ENCODE assay signal across 1 cellular context in genomic region chr2:3465844-3466481, GRCh38.
TF ChIP-seq lines count a peak whose summit lies in the region.

No MANE protein-coding gene starts in this region.

TF ChIP-seq in HepG2, 621 proteins besides CTCF, POLR2A, EP300 and RAD21 (continued from another document and continues in another):
- TF ChIP-seq FIP1L1 (IDR thresholded peaks at IDR 0.05; ENCODE audit: borderline replicate concordance, insufficient read depth, low read depth, low read length) (no peak), ZNF724P (CRISPR knock-in tag; IDR thresholded peaks at IDR 0.05; ENCODE audit: borderline replicate concordance) (peak; percentile 78; the same call in 1 of the 2 replicates), MTF1 (CRISPR knock-in tag; IDR thresholded peaks at IDR 0.05) (no peak), ZSCAN31 (CRISPR knock-in tag; IDR thresholded peaks at IDR 0.05; ENCODE audit: low read depth) (no peak), ZBTB7A (CRISPR knock-in tag; IDR thresholded peaks at IDR 0.05) (peak; percentile 94), SMAD9 (CRISPR knock-in tag; IDR thresholded peaks at IDR 0.05) (no peak), ZFP36L2 (CRISPR knock-in tag; IDR thresholded peaks at IDR 0.05) (no peak), IRX3 (CRISPR knock-in tag; IDR thresholded peaks at IDR 0.05; ENCODE audit: borderline replicate concordance, low read depth) (no peak), ZNF598 (CRISPR knock-in tag; IDR thresholded peaks at IDR 0.05; ENCODE audit: borderline replicate concordance) (peak; percentile 91), SOX5 (CRISPR knock-in tag; IDR thresholded peaks at IDR 0.05; ENCODE audit: borderline replicate concordance) (peak; percentile 85), ZNF510 (CRISPR knock-in tag; IDR thresholded peaks at IDR 0.05; ENCODE audit: low read depth) (peak; percentile 53; the same call in 1 of the 2 replicates), ZNF496 (CRISPR knock-in tag; IDR thresholded peaks at IDR 0.05; ENCODE audit: insufficient replicate concordance) (no peak), HDAC1 (CRISPR knock-in tag; IDR thresholded peaks at IDR 0.05) (peak; percentile 88), PBX2 (CRISPR knock-in tag; IDR thresholded peaks at IDR 0.05) (peak; percentile 84), RFX3 (CRISPR knock-in tag; IDR thresholded peaks at IDR 0.05) (no peak), ZMYM3 (CRISPR knock-in tag; IDR thresholded peaks at IDR 0.05) (peak; percentile 92), BCL6 (CRISPR knock-in tag; IDR thresholded peaks at IDR 0.05) (peak; percentile 98), MLLT10 (CRISPR knock-in tag; IDR thresholded peaks at IDR 0.05) (no peak), ZNF354B (CRISPR knock-in tag; IDR thresholded peaks at IDR 0.05) (no peak), ZNF451 (CRISPR knock-in tag; IDR thresholded peaks at IDR 0.05) (no peak; the same call in 1 of the 2 replicates), PRDM10 (CRISPR knock-in tag; IDR thresholded peaks at IDR 0.05; ENCODE audit: low read depth) (no peak), TRIM22 (IDR thresholded peaks at IDR 0.05) (no peak), ZBTB2 (CRISPR knock-in tag; IDR thresholded peaks at IDR 0.05; ENCODE audit: low read depth) (no peak; the same call in 1 of the 2 replicates), TARDBP (CRISPR knock-in tag; IDR thresholded peaks at IDR 0.05) (peak; percentile 69; the same call in 1 of the 2 replicates), NCOA2 (CRISPR knock-in tag; IDR thresholded peaks at IDR 0.05) (peak; percentile 95), FOXA3 (CRISPR knock-in tag; IDR thresholded peaks at IDR 0.05) (peak; percentile 77), ZNF773 (CRISPR knock-in tag; IDR thresholded peaks at IDR 0.05; ENCODE audit: borderline replicate concordance) (no peak), ARID2 (CRISPR knock-in tag; IDR thresholded peaks at IDR 0.05; ENCODE audit: borderline replicate concordance) (no peak), ZNF230 (CRISPR knock-in tag; IDR thresholded peaks at IDR 0.05) (peak; percentile 57; the same call in 1 of the 2 replicates), HOXA3 (CRISPR knock-in tag; IDR thresholded peaks at IDR 0.05) (peak; percentile 92), FOSL1 (CRISPR knock-in tag; IDR thresholded peaks at IDR 0.05; ENCODE audit: borderline replicate concordance) (peak; percentile 95), ZNF296 (CRISPR knock-in tag; conservative IDR thresholded peaks at IDR 0.05) (no peak), FOXM1 (CRISPR knock-in tag; IDR thresholded peaks at IDR 0.05) (no peak), RNF2 (conservative IDR thresholded peaks at IDR 0.05; ENCODE audit: low read depth) (no peak), ZNF275 (CRISPR knock-in tag; IDR thresholded peaks at IDR 0.05; ENCODE audit: borderline replicate concordance) (0 out of 2 replicates have a peak, but pooled peaks have one; percentile 73), FOSL2 (CRISPR knock-in tag; IDR thresholded peaks at IDR 0.05) (peak; percentile 99), ZNF709 (CRISPR knock-in tag; IDR thresholded peaks at IDR 0.05) (no peak), CHD2 (IDR thresholded peaks at IDR 0.05; ENCODE audit: low read depth, low read length) (no peak), GTF3A (CRISPR knock-in tag; conservative IDR thresholded peaks at IDR 0.05) (no peak), TFAP4 (IDR thresholded peaks at IDR 0.05; ENCODE audit: borderline replicate concordance, low read depth) (no peak), TAF15 (IDR thresholded peaks at IDR 0.05; ENCODE audit: low read depth, low read length, poor library complexity, severe bottlenecking) (no peak), ZKSCAN1 (IDR thresholded peaks at IDR 0.05; ENCODE audit: low read length) (peak; percentile 23; the same call in 1 of the 2 replicates), GZF1 (CRISPR knock-in tag; IDR thresholded peaks at IDR 0.05) (peak; percentile 55), ZNF44 (CRISPR knock-in tag; IDR thresholded peaks at IDR 0.05) (peak; percentile 90; the same call in 1 of the 2 replicates), ZNF547 (CRISPR knock-in tag; IDR thresholded peaks at IDR 0.05) (no peak), ERF (CRISPR knock-in tag; IDR thresholded peaks at IDR 0.05) (peak; percentile 84), FLYWCH1 (CRISPR knock-in tag; IDR thresholded peaks at IDR 0.05) (no peak), GATAD2A (CRISPR knock-in tag; IDR thresholded peaks at IDR 0.05) (peak; percentile 96), ZSCAN30 (CRISPR knock-in tag; IDR thresholded peaks at IDR 0.05) (no peak), SRY (CRISPR knock-in tag; IDR thresholded peaks at IDR 0.05) (no peak), ZNF766 (CRISPR knock-in tag; IDR thresholded peaks at IDR 0.05; ENCODE audit: borderline replicate concordance) (0 out of 2 replicates have a peak, but pooled peaks have one; percentile 37), CENPX (CRISPR knock-in tag; IDR thresholded peaks at IDR 0.05) (no peak), ZFP1 (CRISPR knock-in tag; IDR thresholded peaks at IDR 0.05) (peak; percentile 72; the same call in 1 of the 2 replicates), KLF16 (CRISPR knock-in tag; IDR thresholded peaks at IDR 0.05) (peak in 1 of 2 experiments; percentile 80; a peak in 2 of 4 replicates)
- TF ChIP-seq, protein P1, sequence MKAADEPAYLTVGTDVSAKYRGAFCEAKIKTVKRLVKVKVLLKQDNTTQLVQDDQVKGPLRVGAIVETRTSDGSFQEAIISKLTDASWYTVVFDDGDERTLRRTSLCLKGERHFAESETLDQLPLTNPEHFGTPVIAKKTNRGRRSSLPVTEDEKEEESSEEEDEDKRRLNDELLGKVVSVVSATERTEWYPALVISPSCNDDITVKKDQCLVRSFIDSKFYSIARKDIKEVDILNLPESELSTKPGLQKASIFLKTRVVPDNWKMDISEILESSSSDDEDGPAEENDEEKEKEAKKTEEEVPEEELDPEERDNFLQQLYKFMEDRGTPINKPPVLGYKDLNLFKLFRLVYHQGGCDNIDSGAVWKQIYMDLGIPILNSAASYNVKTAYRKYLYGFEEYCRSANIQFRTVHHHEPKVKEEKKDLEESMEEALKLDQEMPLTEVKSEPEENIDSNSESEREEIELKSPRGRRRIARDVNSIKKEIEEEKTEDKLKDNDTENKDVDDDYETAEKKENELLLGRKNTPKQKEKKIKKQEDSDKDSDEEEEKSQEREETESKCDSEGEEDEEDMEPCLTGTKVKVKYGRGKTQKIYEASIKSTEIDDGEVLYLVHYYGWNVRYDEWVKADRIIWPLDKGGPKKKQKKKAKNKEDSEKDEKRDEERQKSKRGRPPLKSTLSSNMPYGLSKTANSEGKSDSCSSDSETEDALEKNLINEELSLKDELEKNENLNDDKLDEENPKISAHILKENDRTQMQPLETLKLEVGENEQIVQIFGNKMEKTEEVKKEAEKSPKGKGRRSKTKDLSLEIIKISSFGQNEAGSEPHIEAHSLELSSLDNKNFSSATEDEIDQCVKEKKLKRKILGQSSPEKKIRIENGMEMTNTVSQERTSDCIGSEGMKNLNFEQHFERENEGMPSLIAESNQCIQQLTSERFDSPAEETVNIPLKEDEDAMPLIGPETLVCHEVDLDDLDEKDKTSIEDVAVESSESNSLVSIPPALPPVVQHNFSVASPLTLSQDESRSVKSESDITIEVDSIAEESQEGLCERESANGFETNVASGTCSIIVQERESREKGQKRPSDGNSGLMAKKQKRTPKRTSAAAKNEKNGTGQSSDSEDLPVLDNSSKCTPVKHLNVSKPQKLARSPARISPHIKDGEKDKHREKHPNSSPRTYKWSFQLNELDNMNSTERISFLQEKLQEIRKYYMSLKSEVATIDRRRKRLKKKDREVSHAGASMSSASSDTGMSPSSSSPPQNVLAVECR (CRISPR knock-in tag; IDR thresholded peaks at IDR 0.05; ENCODE audit: borderline replicate concordance): peak; percentile 64
- TF ChIP-seq, protein P2, sequence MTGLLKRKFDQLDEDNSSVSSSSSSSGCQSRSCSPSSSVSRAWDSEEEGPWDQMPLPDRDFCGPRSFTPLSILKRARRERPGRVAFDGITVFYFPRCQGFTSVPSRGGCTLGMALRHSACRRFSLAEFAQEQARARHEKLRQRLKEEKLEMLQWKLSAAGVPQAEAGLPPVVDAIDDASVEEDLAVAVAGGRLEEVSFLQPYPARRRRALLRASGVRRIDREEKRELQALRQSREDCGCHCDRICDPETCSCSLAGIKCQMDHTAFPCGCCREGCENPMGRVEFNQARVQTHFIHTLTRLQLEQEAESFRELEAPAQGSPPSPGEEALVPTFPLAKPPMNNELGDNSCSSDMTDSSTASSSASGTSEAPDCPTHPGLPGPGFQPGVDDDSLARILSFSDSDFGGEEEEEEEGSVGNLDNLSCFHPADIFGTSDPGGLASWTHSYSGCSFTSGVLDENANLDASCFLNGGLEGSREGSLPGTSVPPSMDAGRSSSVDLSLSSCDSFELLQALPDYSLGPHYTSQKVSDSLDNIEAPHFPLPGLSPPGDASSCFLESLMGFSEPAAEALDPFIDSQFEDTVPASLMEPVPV (CRISPR knock-in tag; IDR thresholded peaks at IDR 0.05): no peak
- TF ChIP-seq, protein P3, sequence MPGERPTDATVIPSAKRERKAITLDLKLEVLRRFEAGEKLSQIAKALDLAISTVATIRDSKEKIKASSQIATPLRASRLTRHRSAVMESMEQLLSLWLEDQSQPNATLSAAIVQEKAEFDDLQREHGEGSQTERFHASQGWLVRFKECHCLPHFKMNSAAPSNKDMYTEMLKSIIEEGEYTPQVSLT (CRISPR knock-in tag; IDR thresholded peaks at IDR 0.05; ENCODE audit: borderline replicate concordance, low read depth): no peak
